In the genomic region with DNA sequence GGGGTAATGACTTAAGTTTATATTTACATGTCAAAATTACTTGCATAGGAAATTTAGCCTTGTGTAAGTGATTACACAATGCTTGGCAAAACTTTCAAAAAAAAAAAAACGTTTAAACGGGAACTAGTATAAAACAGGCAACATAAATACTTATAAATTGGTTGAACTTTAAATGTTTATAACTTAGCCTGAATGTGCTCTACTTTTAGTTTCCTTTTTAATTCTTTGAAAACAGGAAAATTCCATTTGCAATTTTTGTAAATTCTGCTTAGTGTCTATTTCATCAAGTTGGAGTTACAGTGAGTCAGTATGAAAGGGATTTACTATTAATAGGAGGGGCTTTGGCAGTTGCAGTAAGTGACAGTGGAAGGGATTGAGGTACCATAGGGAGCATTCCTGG, we compare ENCODE assay signal across 8 cellular contexts. TPM values are rescaled to one million over a fixed set of nuclear protein-coding genes. Genes with fewer than 3 reads are reported as not detected.
A peak's percentile ranks its signal among the peaks of the same experiment; 100 is the strongest.
DNase-seq lines count a peak whose midpoint lies in the region; ATAC-seq and TF ChIP-seq lines count a peak whose summit lies in the region.

No MANE protein-coding gene starts in this region.

- no peak for ATAC-seq in GM21737 (IDR thresholded peaks at IDR 0.05; ENCODE audit: unreplicated experiment)
- no peak for ATAC-seq in HG03045 (IDR thresholded peaks at IDR 0.05; ENCODE audit: unreplicated experiment)

- H3K27ac Mint-ChIP-seq in endodermal cell (peak overlapping the region; percentile 10), osteocyte (ENCODE audit: unreplicated experiment) (peak overlapping the region; percentile 99)

- H3K9me3 Mint-ChIP-seq in endodermal cell (peaks cover 14% of the 10 kb centered on the region), osteocyte (ENCODE audit: unreplicated experiment) (no peaks in the 10 kb centered on the region)

- DNase-seq in endodermal cell (no peak), osteocyte (ENCODE audit: extremely low spot score, unreplicated experiment) (no peak), NCI-H1092 treated with DMSO at 0.1 percent for 48 hours (lab: John Stamatoyannopoulos, UW) (no peak)
- DNase-seq in effector CD8-positive, alpha-beta T cell (lab: John Stamatoyannopoulos, UW), result no peak

- peaks cover 14% of the 10 kb centered on the region for H3K4me1 Mint-ChIP-seq in endodermal cell
- peaks cover 23% of the 10 kb centered on the region for H3K4me1 Mint-ChIP-seq in osteocyte (ENCODE audit: unreplicated experiment)

- no CpG with 5 or more reads among the region's 2 CpGs for WGBS in endodermal cell (ENCODE audit: insufficient coverage in 1 of 2, insufficient read length in 1 of 2), 2 experiments

- peaks cover 11% of the 10 kb centered on the region for H3K36me3 Mint-ChIP-seq in endodermal cell (ENCODE audit: low read depth)
- H3K36me3 Mint-ChIP-seq in osteocyte (ENCODE audit: unreplicated experiment), result no peaks in the 10 kb centered on the region

- H3K27ac ChIP-seq in OCI-LY1 (ENCODE audit: low read depth, low read length, poor library complexity, severe bottlenecking) (peak overlapping the region; percentile 95), endodermal cell (ENCODE audit: low read depth, low read length) (no peak overlapping the region)

- no peaks in the 10 kb centered on the region for H3F3A ChIP-seq in OCI-LY1 (ENCODE audit: insufficient read depth, low read length)

- TF ChIP-seq CTCF in OCI-LY1 (IDR thresholded peaks at IDR 0.05; ENCODE audit: low read length) (no peak), endodermal cell (conservative IDR thresholded peaks at IDR 0.05) (no peak), osteocyte (IDR thresholded peaks at IDR 0.05) (no peak)

- H3K4me1 ChIP-seq in ES-I3 (ENCODE audit: insufficient read depth, low read length) (0 out of 2 replicates have a peak, but pooled peaks cover 8% of the 10 kb centered on the region), OCI-LY1 (ENCODE audit: insufficient read depth, low read length, severe bottlenecking) (peaks cover 22% of the 10 kb centered on the region), endodermal cell (ENCODE audit: control insufficient read depth, insufficient read depth, low read length) (no peaks in the 10 kb centered on the region)

- H3K27me3 Mint-ChIP-seq in endodermal cell (ENCODE audit: insufficient read depth) (peaks cover 2% of the 10 kb centered on the region), osteocyte (ENCODE audit: unreplicated experiment) (no peaks in the 10 kb centered on the region)

- H3K4me3 Mint-ChIP-seq in endodermal cell (peak overlapping the region; percentile 98), osteocyte (ENCODE audit: unreplicated experiment) (peak overlapping the region; percentile 82)

- H3K9ac ChIP-seq in ES-I3 (ENCODE audit: low read depth, low read length), result peak overlapping the region; percentile 10; the same call in 1 of the 2 replicates
- H3K9ac ChIP-seq in OCI-LY1 (ENCODE audit: low read length), result peak overlapping the region; percentile 100; the same call in 1 of the 2 replicates
- H3K9ac ChIP-seq in endodermal cell (ENCODE audit: extremely low read depth, low read length, poor library complexity, severe bottlenecking), result peak overlapping the region; percentile 99

- no peaks in the 10 kb centered on the region for H3K9me3 ChIP-seq in ES-I3 (ENCODE audit: control insufficient read depth, insufficient read depth, low read length)
- no peaks in the 10 kb centered on the region for H3K9me3 ChIP-seq in OCI-LY1 (ENCODE audit: low read length)
- H3K9me3 ChIP-seq in endodermal cell (ENCODE audit: control insufficient read depth, low read length), result no peaks in the 10 kb centered on the region

- H3K4me2 ChIP-seq in OCI-LY1 (ENCODE audit: low read length), result peak overlapping the region; percentile 94

- no peaks in the 10 kb centered on the region for H4K20me1 ChIP-seq in OCI-LY1 (ENCODE audit: insufficient read depth, low read length)

- H3K4me3 ChIP-seq in OCI-LY1 (ENCODE audit: low read depth, low read length, poor library complexity, severe bottlenecking) (peak overlapping the region; percentile 99), endodermal cell (ENCODE audit: low read length) (peak overlapping the region; percentile 95)

- H3K79me2 ChIP-seq in OCI-LY1 (ENCODE audit: insufficient read depth, low read length), result peaks cover 80% of the 10 kb centered on the region

- no peaks in the 10 kb centered on the region for H3K9me2 ChIP-seq in OCI-LY1 (ENCODE audit: low read depth, low read length)

- H2AFZ ChIP-seq in OCI-LY1 (ENCODE audit: low read length), result no peak overlapping the region

- H3K36me3 ChIP-seq in ES-I3 (ENCODE audit: insufficient read depth, low read length) (no peaks in the 10 kb centered on the region), OCI-LY1 (ENCODE audit: insufficient read depth, low read length) (peaks cover 10% of the 10 kb centered on the region; the same call in 1 of the 2 replicates), endodermal cell (ENCODE audit: control insufficient read depth, insufficient read depth, low read length) (no peaks in the 10 kb centered on the region)

- H3K27me3 ChIP-seq in OCI-LY1 (ENCODE audit: insufficient read depth, low read length) (no peaks in the 10 kb centered on the region), endodermal cell (ENCODE audit: control insufficient read depth, insufficient read depth, low read length, poor library complexity, severe bottlenecking) (no peaks in the 10 kb centered on the region)

RNA-seq across cellular contexts. Expression of gene STAG2, which starts 2.6 kb away (rescaled TPM):
- 100 to 1,000 TPM in 1 of 2 donors, 10 to 100 TPM in 1; 73.7 to 130 TPM for total RNA-seq in endodermal cell
- polyA plus RNA-seq in endodermal cell (2013, experiment 1 of 2), result 61.9 TPM
- 59.9 TPM for polyA plus RNA-seq in endodermal cell (2013, experiment 2 of 2)
- total RNA-seq in osteocyte, result 72.7 and 73.4 TPM in 2 replicates

Comparison
In these comparisons a context has a peak if more than half of its experiments do, and no peak if none do; other contexts are left out.
1. H3K9ac ChIP-seq: peak in every context shown above with its lines; median percentile 100 in OCI-LY1; 99 in endodermal cell; 10 in ES-I3.